In the genomic region with DNA sequence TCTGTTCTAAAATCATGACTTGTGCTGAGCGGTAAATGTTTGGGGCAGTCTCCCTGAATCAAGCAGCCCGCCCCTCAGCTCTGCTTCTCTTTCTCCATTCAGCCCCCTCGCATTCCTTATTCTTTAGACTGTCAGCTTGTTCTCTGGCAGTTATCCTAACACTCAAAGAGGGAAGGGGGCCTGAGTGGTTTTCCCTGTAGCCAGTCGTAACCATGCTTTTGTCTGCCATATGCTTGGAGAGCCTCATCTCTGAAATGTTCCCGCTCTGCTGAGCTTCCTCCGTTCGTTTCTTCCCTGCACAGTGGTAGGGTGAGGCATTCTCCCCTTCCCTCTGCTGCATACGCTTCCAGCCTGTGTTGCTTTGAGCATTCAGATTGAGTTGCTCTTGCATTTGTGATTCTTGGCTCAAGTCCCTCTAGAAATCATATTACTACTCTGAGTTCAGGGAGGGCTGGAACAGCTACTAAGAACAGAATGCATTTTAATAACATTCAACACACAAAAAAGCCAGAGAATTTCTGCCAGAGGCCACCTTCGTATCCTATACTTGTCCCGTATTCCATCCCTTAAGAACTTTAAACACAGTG, we compare ENCODE assay signal across 8 cellular contexts.
A peak's percentile ranks its signal among the peaks of the same experiment; 100 is the strongest.
DNase-seq lines count a peak whose midpoint lies in the region; ATAC-seq and TF ChIP-seq lines count a peak whose summit lies in the region.

No MANE protein-coding gene starts in this region.

- intact Hi-C loops in head of caudate nucleus (cut with DNase I) = no loop called here

- in situ Hi-C loops in ACHN (cut with HindIII; ENCODE audit: low pct_ligation_motif_present, low pct_unique_long_range_greater_than_20kb, low sequenced_read_pairs) (no loop called here), brain microvascular endothelial cell (cut with HindIII; ENCODE audit: low pct_ligation_motif_present, low sequenced_read_pairs) (no loop called here)

- TF ChIP-seq CTCF in brain microvascular endothelial cell (IDR thresholded peaks at IDR 0.05; ENCODE audit: low read depth, low read length, missing control alignments) = no peak

- peak overlapping the region; percentile 89 for H3K27ac ChIP-seq in brain microvascular endothelial cell

- no peaks in the 10 kb centered on the region for H3K36me3 ChIP-seq in brain microvascular endothelial cell (replicated peaks)

- peak; percentile 89 for DNase-seq in ACHN
- peak; percentile 14 for DNase-seq in HT-29 (ENCODE audit: low spot score)
- peak; percentile 91 for DNase-seq in brain microvascular endothelial cell
- DNase-seq in islet precursor cell = peak; percentile 83
- no peak for DNase-seq in head of caudate nucleus
- no peak for DNase-seq in NCI-H82 (lab: John Stamatoyannopoulos, UW)

- H3K27me3 ChIP-seq in brain microvascular endothelial cell (replicated peaks) = no peaks in the 10 kb centered on the region

- H3K4me3 ChIP-seq in brain microvascular endothelial cell (ENCODE audit: low read depth, low read length) = peak overlapping the region; percentile 7

- ATAC-seq in HG03095 (IDR thresholded peaks at IDR 0.05; ENCODE audit: unreplicated experiment) = no peak
- no peak for ATAC-seq in GM19397 (IDR thresholded peaks at IDR 0.05; ENCODE audit: unreplicated experiment)

Comparison
In these comparisons a context has a peak if more than half of its experiments do, and no peak if none do; other contexts are left out.
1. DNase-seq: peak in ACHN (single experiment), HT-29 (single experiment), brain microvascular endothelial cell (single experiment) and islet precursor cell (single experiment); none in head of caudate nucleus (0 of 42) and NCI-H82 (single experiment).